In genomic region chr6:55082021-55082420, GRCh38 we compare ENCODE assay signal across 24 cellular contexts.
DNase-seq lines count a peak whose midpoint lies in the region; ATAC-seq and TF ChIP-seq lines count a peak whose summit lies in the region.
"Had no signal": no experiment of that assay in that cellular context is flagged by ENCODE, and none has a peak within 500 bp of the region (broad histone marks: within the 10 kb centered on the region; RNA-seq: fewer than 3 reads in every experiment).

No MANE protein-coding gene starts in this region.

- intact Hi-C loops in ascending aorta (cut with DNase I), result no loop called here

- H3K4me3 ChIP-seq in epithelial cell of esophagus (ENCODE audit: low read length), result no peak overlapping the region
- no peak overlapping the region for H3K4me3 ChIP-seq in ascending aorta
- H3K4me3 ChIP-seq: BLaER1, GM12878, GM23338, SJCRH30 had no signal

- H3K27me3 ChIP-seq in ascending aorta, result no peaks in the 10 kb centered on the region
- H3K27me3 ChIP-seq: BLaER1, SJCRH30 had no signal

- DNase-seq in HT1080 (ENCODE audit: low read depth) (peak; percentile 1), RKO (ENCODE audit: low spot score) (peak; percentile 4), epithelial cell of esophagus (ENCODE audit: low read depth) (peak; percentile 46), HPDE6-E6E7 (ENCODE audit: extremely low spot score) (no peak), ascending aorta (ENCODE audit: low spot score in 2 of 2) (no peak), NCI-H774 (lab: John Stamatoyannopoulos, UW) (no peak)
- DNase-seq: ACHN; CD4-positive, alpha-beta T cell; COR-L47; DMS 273 treated with DMSO at 0.1 percent for 48 hours; DMS79 treated with DMSO at 0.1 percent for 48 hours; HCEC 1CT; Karpas-422; MM.1S; NCI-H1048; NCI-H1417 treated with DMSO at 0.1 percent for 48 hours; NCI-H187; NCI-H2107; SJCRH30 had no signal

- H3K4me1 ChIP-seq in ascending aorta, result no peaks in the 10 kb centered on the region
- H3K4me1 ChIP-seq: BLaER1, SJCRH30 had no signal

- H3K9me3 ChIP-seq in ascending aorta, result no peaks in the 10 kb centered on the region
- H3K9me3 ChIP-seq: BLaER1, SJCRH30 had no signal

- no peaks in the 10 kb centered on the region for H3K36me3 ChIP-seq in ascending aorta
- H3K36me3 ChIP-seq: BLaER1, SJCRH30 had no signal

- TF ChIP-seq CTCF in epithelial cell of esophagus (IDR thresholded peaks at IDR 0.05; ENCODE audit: insufficient read depth, low read depth, low read length, missing control alignments) (no peak), ascending aorta (IDR thresholded peaks at IDR 0.05) (no peak)

- no peak overlapping the region for H3K27ac ChIP-seq in ascending aorta
- H3K27ac ChIP-seq: BLaER1, SJCRH30 had no signal

- no peak for ATAC-seq in GM18520 (IDR thresholded peaks at IDR 0.05; ENCODE audit: unreplicated experiment)
- ATAC-seq: GM12878, GM23338, Panc1 had no signal

Comparison
In these comparisons a context has a peak if more than half of its experiments do, and no peak if none do; other contexts are left out.
1. DNase-seq: peak in HT1080 (single experiment), RKO (single experiment) and epithelial cell of esophagus (single experiment); none in HPDE6-E6E7 (single experiment), ascending aorta (0 of 2) and NCI-H774 (single experiment).